In genomic region chr5:124402144-124402581, GRCh38 we compare ENCODE assay signal across 11 cellular contexts.
DNase-seq lines count a peak whose midpoint lies in the region; ATAC-seq and TF ChIP-seq lines count a peak whose summit lies in the region.
"Had no signal": no experiment of that assay in that cellular context is flagged by ENCODE, and none has a peak within 500 bp of the region (broad histone marks: within the 10 kb centered on the region; RNA-seq: fewer than 3 reads in every experiment).

No MANE protein-coding gene starts in this region.

- no peaks in the 10 kb centered on the region for H3K9me3 Mint-ChIP-seq in activated CD4-positive, alpha-beta T cell treated with anti-CD3 and anti-CD28 coated beads for 36 hours (ENCODE audit: low read depth)
- H3K9me3 Mint-ChIP-seq in activated CD4-positive, alpha-beta T cell treated with anti-CD3 and anti-CD28 coated beads, Interleukin-2, amount 10 ng/mL, durations not matched to agents 7 days and 5 days = no peaks in the 10 kb centered on the region

- no peaks in the 10 kb centered on the region for H3K4me1 Mint-ChIP-seq in activated CD4-positive, alpha-beta T cell treated with anti-CD3 and anti-CD28 coated beads for 36 hours
- no peaks in the 10 kb centered on the region for H3K4me1 Mint-ChIP-seq in activated CD4-positive, alpha-beta T cell treated with anti-CD3 and anti-CD28 coated beads, Interleukin-2, amount 10 ng/mL, durations not matched to agents 7 days and 5 days
- H3K4me1 Mint-ChIP-seq: CD4-positive, CD25-positive, alpha-beta regulatory T cell; stimulated activated effector memory CD8-positive, alpha-beta T cell treated with anti-CD3 and anti-CD28 coated beads, Interleukin-12 subunit alpha, Interleukin-12 subunit beta, amount 100 ng/mL, for 72 hours had no signal

- no peaks in the 10 kb centered on the region for H3K9me3 ChIP-seq in osteoblast (ENCODE audit: low read depth, low read length)
- H3K9me3 ChIP-seq: right lobe of liver had no signal

- no peaks in the 10 kb centered on the region for H3K79me2 ChIP-seq in osteoblast (ENCODE audit: insufficient read depth, low read length)

- H3K4me3 ChIP-seq in lower leg skin (ENCODE audit: low read depth, poor library complexity, severe bottlenecking) = no peak overlapping the region
- no peak overlapping the region for H3K4me3 ChIP-seq in osteoblast (ENCODE audit: insufficient read depth, low read length)
- H3K4me3 ChIP-seq: right lobe of liver had no signal

- WGBS in lower leg skin, 2 donors = 10 to 25% methylated on average over 3 of the region's 3 CpGs

- H3K27me3 Mint-ChIP-seq in activated CD4-positive, alpha-beta T cell treated with anti-CD3 and anti-CD28 coated beads for 36 hours = no peaks in the 10 kb centered on the region
- no peaks in the 10 kb centered on the region for H3K27me3 Mint-ChIP-seq in activated CD4-positive, alpha-beta T cell treated with anti-CD3 and anti-CD28 coated beads, Interleukin-2, amount 10 ng/mL, durations not matched to agents 7 days and 5 days
- H3K27me3 Mint-ChIP-seq: CD4-positive, CD25-positive, alpha-beta regulatory T cell had no signal

- TF ChIP-seq CTCF in lower leg skin (IDR thresholded peaks at IDR 0.05) (no peak), osteoblast (IDR thresholded peaks at IDR 0.05; ENCODE audit: extremely low read depth, low read depth, low read length) (no peak)

- H3K36me3 Mint-ChIP-seq in activated CD4-positive, alpha-beta T cell treated with anti-CD3 and anti-CD28 coated beads for 36 hours (ENCODE audit: low read depth) = no peaks in the 10 kb centered on the region
- H3K36me3 Mint-ChIP-seq in activated CD4-positive, alpha-beta T cell treated with anti-CD3 and anti-CD28 coated beads, Interleukin-2, amount 10 ng/mL, durations not matched to agents 7 days and 5 days (ENCODE audit: low read depth) = no peaks in the 10 kb centered on the region
- H3K36me3 Mint-ChIP-seq: CD4-positive, CD25-positive, alpha-beta regulatory T cell; stimulated activated effector memory CD8-positive, alpha-beta T cell treated with anti-CD3 and anti-CD28 coated beads, Interleukin-12 subunit alpha, Interleukin-12 subunit beta, amount 100 ng/mL, for 72 hours had no signal

- no peaks in the 10 kb centered on the region for H4K20me1 ChIP-seq in osteoblast (ENCODE audit: insufficient read depth, low read length)

- H3K27ac Mint-ChIP-seq in activated CD4-positive, alpha-beta T cell treated with anti-CD3 and anti-CD28 coated beads for 36 hours = no peak overlapping the region
- H3K27ac Mint-ChIP-seq in activated CD4-positive, alpha-beta T cell treated with anti-CD3 and anti-CD28 coated beads, Interleukin-2, amount 10 ng/mL, durations not matched to agents 7 days and 5 days = no peak overlapping the region
- H3K27ac Mint-ChIP-seq: CD4-positive, CD25-positive, alpha-beta regulatory T cell; stimulated activated effector memory CD8-positive, alpha-beta T cell treated with anti-CD3 and anti-CD28 coated beads, Interleukin-12 subunit alpha, Interleukin-12 subunit beta, amount 100 ng/mL, for 72 hours had no signal

- H3K36me3 ChIP-seq in osteoblast (ENCODE audit: insufficient read depth, low read length) = no peaks in the 10 kb centered on the region
- H3K36me3 ChIP-seq: right lobe of liver had no signal

- intact Hi-C loops in lower leg skin (cut with DNase I; ENCODE audit: low total_unique reads) = no loop called here
- intact Hi-C loops in activated CD4-positive, alpha-beta T cell treated with anti-CD3 and anti-CD28 coated beads for 36 hours (cut with DNase I, micrococcal nuclease) = no loop called here

- H3K4me1 ChIP-seq in osteoblast (ENCODE audit: insufficient read depth, low read length) = peaks cover 3% of the 10 kb centered on the region
- H3K4me1 ChIP-seq: right lobe of liver had no signal

- DNase-seq in ACHN (peak; percentile 22), MV-4-11 (lab: John Stamatoyannopoulos, UW) (peak; percentile 88), dedifferentiated amniotic fluid mesenchymal stem cell (ENCODE audit: extremely low spot score) (peak; percentile 49), lower leg skin (ENCODE audit: low spot score in 2 of 2) (peak; percentile 29 to 87), NCI-H2227 (lab: John Stamatoyannopoulos, UW; ENCODE audit: unreplicated experiment) (no peak), osteoblast (ENCODE audit: insufficient read length, low spot score, missing footprints) (no peak)
- DNase-seq in activated CD4-positive, alpha-beta T cell treated with anti-CD3 and anti-CD28 coated beads for 36 hours = no peak
- no peak for DNase-seq in activated CD4-positive, alpha-beta T cell treated with anti-CD3 and anti-CD28 coated beads, Interleukin-2, amount 10 ng/mL, durations not matched to agents 7 days and 5 days
- DNase-seq: CD4-positive, CD25-positive, alpha-beta regulatory T cell; right lobe of liver had no signal

- H3K27me3 ChIP-seq in osteoblast (ENCODE audit: insufficient read depth, low read length) = no peaks in the 10 kb centered on the region
- H3K27me3 ChIP-seq: right lobe of liver had no signal

- no peak for ATAC-seq in activated CD4-positive, alpha-beta T cell treated with anti-CD3 and anti-CD28 coated beads for 36 hours
- ATAC-seq: stimulated activated effector memory CD8-positive, alpha-beta T cell treated with anti-CD3 and anti-CD28 coated beads, Interleukin-12 subunit alpha, Interleukin-12 subunit beta, amount 100 ng/mL, for 72 hours had no signal

- no peak overlapping the region for H2AFZ ChIP-seq in osteoblast (ENCODE audit: low read length)

- in situ Hi-C loops in ACHN (cut with HindIII; ENCODE audit: low pct_ligation_motif_present, low pct_unique_long_range_greater_than_20kb, low sequenced_read_pairs) = no loop called here

- CTCF ChIA-PET in activated CD4-positive, alpha-beta T cell treated with anti-CD3 and anti-CD28 coated beads for 36 hours (lab: Charles Lee) = interaction anchor here (0.6 kb wide), 1 partner anchor 279 kb away, joined by 4 read pairs; no protein-coding TSS in a partner anchor
- CTCF ChIA-PET in activated CD4-positive, alpha-beta T cell treated with anti-CD3 and anti-CD28 coated beads, Interleukin-2, amount 10 ng/mL, durations not matched to agents 7 days and 5 days (lab: Charles Lee) = no interaction called here

- H3K27ac ChIP-seq in osteoblast (ENCODE audit: low read depth, low read length) = no peak overlapping the region
- H3K27ac ChIP-seq: right lobe of liver had no signal

- no peak overlapping the region for H3K4me3 Mint-ChIP-seq in activated CD4-positive, alpha-beta T cell treated with anti-CD3 and anti-CD28 coated beads for 36 hours
- H3K4me3 Mint-ChIP-seq in activated CD4-positive, alpha-beta T cell treated with anti-CD3 and anti-CD28 coated beads, Interleukin-2, amount 10 ng/mL, durations not matched to agents 7 days and 5 days = no peak overlapping the region
- H3K4me3 Mint-ChIP-seq: CD4-positive, CD25-positive, alpha-beta regulatory T cell; stimulated activated effector memory CD8-positive, alpha-beta T cell treated with anti-CD3 and anti-CD28 coated beads, Interleukin-12 subunit alpha, Interleukin-12 subunit beta, amount 100 ng/mL, for 72 hours had no signal

- TF ChIP-seq POLR2A in lower leg skin (IDR thresholded peaks at IDR 0.05) = no peak

- POLR2A ChIA-PET in activated CD4-positive, alpha-beta T cell treated with anti-CD3 and anti-CD28 coated beads for 36 hours (lab: Charles Lee) = no interaction called here
- POLR2A ChIA-PET in activated CD4-positive, alpha-beta T cell treated with anti-CD3 and anti-CD28 coated beads, Interleukin-2, amount 10 ng/mL, durations not matched to agents 7 days and 5 days (lab: Charles Lee) = no interaction called here

- H3K4me2 ChIP-seq in osteoblast (ENCODE audit: insufficient read depth, low read length) = no peak overlapping the region

Comparison
In these comparisons a context has a peak if more than half of its experiments do, and no peak if none do; other contexts are left out.
1. DNase-seq: peak in ACHN (single experiment), MV-4-11 (single experiment), dedifferentiated amniotic fluid mesenchymal stem cell (single experiment) and lower leg skin (2 of 2); none in NCI-H2227 (single experiment), osteoblast (single experiment), activated CD4-positive, alpha-beta T cell treated with anti-CD3 and anti-CD28 coated beads for 36 hours (single experiment) and activated CD4-positive, alpha-beta T cell treated with anti-CD3 and anti-CD28 coated beads, Interleukin-2, amount 10 ng/mL, durations not matched to agents 7 days and 5 days (single experiment).